Comparison of ENCODE assay signal across 19 cellular contexts in the genomic region with DNA sequence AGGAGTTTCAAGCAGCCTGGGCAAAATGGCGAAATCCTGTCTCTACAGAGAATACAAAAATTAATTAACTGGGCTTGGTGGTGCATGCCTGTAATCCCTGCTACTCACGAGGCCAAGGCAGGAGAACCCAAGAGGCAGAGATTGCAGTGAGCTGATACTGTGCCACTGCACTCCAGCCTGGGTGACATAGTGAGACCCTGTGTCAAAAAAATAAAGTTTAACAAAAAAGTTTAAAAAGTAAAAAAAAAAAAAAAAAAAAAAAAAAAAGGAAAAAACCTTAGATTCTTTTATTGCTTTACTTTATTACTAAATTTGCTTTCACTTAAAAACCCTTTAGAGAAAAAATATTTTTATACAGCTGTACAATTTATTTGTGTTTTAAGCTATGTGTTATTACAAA. TPM values are rescaled to one million over a fixed set of nuclear protein-coding genes. Genes with fewer than 3 reads are reported as not detected.
DNase-seq lines count a peak whose midpoint lies in the region; ATAC-seq and TF ChIP-seq lines count a peak whose summit lies in the region.
"Had no signal": no experiment of that assay in that cellular context is flagged by ENCODE, and none has a peak within 500 bp of the region (broad histone marks: within the 10 kb centered on the region; RNA-seq: fewer than 3 reads in every experiment).

No MANE protein-coding gene starts in this region.

- peak; percentile 44 for ATAC-seq in left ventricle myocardium superior
- ATAC-seq in SK-N-SH treated with all-trans-retinoic acid at 6 μM for 48 hours = no peak

- peaks cover 8% of the 10 kb centered on the region for H3K4me1 Mint-ChIP-seq in endodermal cell

- H3K4me1 ChIP-seq in HEK293 (ENCODE audit: control insufficient read depth, insufficient read depth, low read length) (no peaks in the 10 kb centered on the region), endodermal cell (ENCODE audit: control insufficient read depth, insufficient read depth, low read length) (no peaks in the 10 kb centered on the region)

- no peak overlapping the region for H3K27ac ChIP-seq in HEK293 (ENCODE audit: extremely low read depth, low read depth, low read length)
- no peak overlapping the region for H3K27ac ChIP-seq in endodermal cell (ENCODE audit: low read depth, low read length)
- H3K27ac ChIP-seq in coronary artery = no peak overlapping the region
- H3K27ac ChIP-seq: A549 had no signal

- H3K9ac ChIP-seq in endodermal cell (ENCODE audit: extremely low read depth, low read length, poor library complexity, severe bottlenecking) = no peak overlapping the region

- no peaks in the 10 kb centered on the region for H3K27me3 ChIP-seq in endodermal cell (ENCODE audit: control insufficient read depth, insufficient read depth, low read length, poor library complexity, severe bottlenecking)

- 89 to 100% methylated on average over 2 of the region's 2 CpGs for WGBS in endodermal cell (ENCODE audit: insufficient coverage in 1 of 2, insufficient read length in 1 of 2), 2 experiments

- no peaks in the 10 kb centered on the region for H3K27me3 Mint-ChIP-seq in endodermal cell (ENCODE audit: insufficient read depth)
- H3K27me3 Mint-ChIP-seq: B cell; CD4-positive, alpha-beta memory T cell had no signal

- H3K36me3 ChIP-seq in HEK293 (ENCODE audit: control insufficient read depth in 2 of 2, insufficient read depth in 1 of 2, low read length in 2 of 2) (no peaks in the 10 kb centered on the region; a peak in 1 of 3 replicates), endodermal cell (ENCODE audit: control insufficient read depth, insufficient read depth, low read length) (peaks cover 31% of the 10 kb centered on the region)

- H3K4me3 ChIP-seq in HEK293 (ENCODE audit: low read depth, low read length) = no peak overlapping the region
- no peak overlapping the region for H3K4me3 ChIP-seq in endodermal cell (ENCODE audit: low read length)
- no peak overlapping the region for H3K4me3 ChIP-seq in coronary artery
- H3K4me3 ChIP-seq: A549 had no signal

- peak overlapping the region; percentile 44 for H3K27ac Mint-ChIP-seq in endodermal cell
- H3K27ac Mint-ChIP-seq: B cell had no signal

- CTCF ChIA-PET in HEK293 (lab: Yijun Ruan, JAX) = no interaction called here

- DNase-seq in left ventricle myocardium superior (no peak), cardiac septum (ENCODE audit: low spot score) (no peak), endodermal cell (no peak), coronary artery (ENCODE audit: low spot score) (no peak), GM03348 (ENCODE audit: low spot score) (no peak)
- DNase-seq: CD4-positive, alpha-beta memory T cell; KBM-7; MM.1S; NCI-H1092; NCI-H1436; NCI-H2029; NCI-H2227 treated with DMSO at 0.1 percent for 48 hours; NCI-H510A; NK-92 treated with Interleukin-12 subunit alpha and Interleukin-12 subunit beta, amount 100 ng/mL, for 24 hours; T-helper 1 cell had no signal

- no peak overlapping the region for H3K4me3 Mint-ChIP-seq in endodermal cell
- H3K4me3 Mint-ChIP-seq: B cell had no signal

- H3K9me3 Mint-ChIP-seq in endodermal cell = no peaks in the 10 kb centered on the region
- H3K9me3 Mint-ChIP-seq: CD4-positive, alpha-beta memory T cell had no signal

- TF ChIP-seq CTCF in HEK293 (tag by site-specific recombination; IDR thresholded peaks at IDR 0.05) (no peak), endodermal cell (conservative IDR thresholded peaks at IDR 0.05) (no peak), coronary artery (IDR thresholded peaks at IDR 0.05) (no peak)

- H3K36me3 Mint-ChIP-seq in endodermal cell (ENCODE audit: low read depth) = peaks cover 29% of the 10 kb centered on the region

- POLR2A ChIA-PET in HEK293 (lab: Yijun Ruan, JAX) = interaction anchor here (0.7 kb wide), 2 partner anchors 9 to 701 kb away, joined by 3 to 13 read pairs; no protein-coding TSS in a partner anchor

- H3K9me3 ChIP-seq in HEK293 (ENCODE audit: control insufficient read depth, insufficient read depth, low read depth, low read length) (no peaks in the 10 kb centered on the region), endodermal cell (ENCODE audit: control insufficient read depth, low read length) (peaks cover 2% of the 10 kb centered on the region)
- H3K9me3 ChIP-seq: A549 had no signal

- intact Hi-C loops in left ventricle myocardium superior (cut with micrococcal nuclease) (no loop called here), cardiac septum (cut with DNase I) (no loop called here)

TF ChIP-seq in HEK293, 187 proteins besides CTCF, POLR2A, EP300 and RAD21 (continues in another document):
- TF ChIP-seq, protein P1, sequence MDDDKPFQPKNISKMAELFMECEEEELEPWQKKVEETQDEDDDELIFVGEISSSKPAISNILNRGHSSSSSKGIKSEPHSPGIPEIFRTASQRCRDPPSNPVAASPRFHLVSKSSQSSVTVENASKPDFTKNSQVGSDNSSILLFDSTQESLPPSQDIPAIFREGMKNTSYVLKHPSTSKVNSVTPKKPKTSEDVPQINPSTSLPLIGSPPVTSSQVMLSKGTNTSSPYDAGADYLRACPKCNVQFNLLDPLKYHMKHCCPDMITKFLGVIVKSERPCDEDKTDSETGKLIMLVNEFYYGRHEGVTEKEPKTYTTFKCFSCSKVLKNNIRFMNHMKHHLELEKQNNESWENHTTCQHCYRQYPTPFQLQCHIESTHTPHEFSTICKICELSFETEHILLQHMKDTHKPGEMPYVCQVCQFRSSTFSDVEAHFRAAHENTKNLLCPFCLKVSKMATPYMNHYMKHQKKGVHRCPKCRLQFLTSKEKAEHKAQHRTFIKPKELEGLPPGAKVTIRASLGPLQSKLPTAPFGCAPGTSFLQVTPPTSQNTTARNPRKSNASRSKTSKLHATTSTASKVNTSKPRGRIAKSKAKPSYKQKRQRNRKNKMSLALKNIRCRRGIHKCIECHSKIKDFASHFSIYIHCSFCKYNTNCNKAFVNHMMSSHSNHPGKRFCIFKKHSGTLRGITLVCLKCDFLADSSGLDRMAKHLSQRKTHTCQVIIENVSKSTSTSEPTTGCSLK (tag by site-specific recombination; IDR thresholded peaks at IDR 0.05) = no peak
- TF ChIP-seq ZNF324 (tag by site-specific recombination; IDR thresholded peaks at IDR 0.05) = no peak
- TF ChIP-seq SCRT1 (tag by site-specific recombination; IDR thresholded peaks at IDR 0.05; ENCODE audit: borderline replicate concordance) = no peak
- peak; percentile 75 for TF ChIP-seq ZNF362 (tag by site-specific recombination; IDR thresholded peaks at IDR 0.05)
- no peak for TF ChIP-seq ZNF514 (tag by site-specific recombination; IDR thresholded peaks at IDR 0.05)

TF ChIP-seq in SK-N-SH treated with all-trans-retinoic acid at 6 μM for 48 hours, 23 proteins besides CTCF, POLR2A, EP300 and RAD21:
- TF ChIP-seq CSDC2 (CRISPR knock-in tag; IDR thresholded peaks at IDR 0.05) = no peak
- TF ChIP-seq ESRRG (CRISPR knock-in tag; IDR thresholded peaks at IDR 0.05) = no peak
- TF ChIP-seq ARNTL (CRISPR knock-in tag; IDR thresholded peaks at IDR 0.05; ENCODE audit: borderline replicate concordance, low read depth) = no peak
- TF ChIP-seq ZFP30 (CRISPR knock-in tag; IDR thresholded peaks at IDR 0.05) = no peak
- no peak for TF ChIP-seq ZNF70 (CRISPR knock-in tag; IDR thresholded peaks at IDR 0.05)

RNA-seq across cellular contexts. Expression of gene CREB1, which starts 10.7 kb away (rescaled TPM):
- total RNA-seq in left ventricle myocardium superior (51.0 TPM), cardiac septum (46.9 TPM), endodermal cell (100 to 1,000 TPM in 1 of 2 donors, 10 to 100 TPM in 1; 87.1 to 105 TPM)
- 81.8 TPM for polyA plus RNA-seq in endodermal cell (2013, experiment 1 of 2)
- 73.3 TPM for polyA plus RNA-seq in endodermal cell (2013, experiment 2 of 2)
